ENCODE assay signal across 1 cellular context in genomic region chr17:41377546-41377945, GRCh38.
TF ChIP-seq lines count a peak whose summit lies in the region.

No MANE protein-coding gene starts in this region.

TF ChIP-seq in IMR-90, 13 proteins besides CTCF, POLR2A, EP300 and RAD21:
- TF ChIP-seq, protein P1, sequence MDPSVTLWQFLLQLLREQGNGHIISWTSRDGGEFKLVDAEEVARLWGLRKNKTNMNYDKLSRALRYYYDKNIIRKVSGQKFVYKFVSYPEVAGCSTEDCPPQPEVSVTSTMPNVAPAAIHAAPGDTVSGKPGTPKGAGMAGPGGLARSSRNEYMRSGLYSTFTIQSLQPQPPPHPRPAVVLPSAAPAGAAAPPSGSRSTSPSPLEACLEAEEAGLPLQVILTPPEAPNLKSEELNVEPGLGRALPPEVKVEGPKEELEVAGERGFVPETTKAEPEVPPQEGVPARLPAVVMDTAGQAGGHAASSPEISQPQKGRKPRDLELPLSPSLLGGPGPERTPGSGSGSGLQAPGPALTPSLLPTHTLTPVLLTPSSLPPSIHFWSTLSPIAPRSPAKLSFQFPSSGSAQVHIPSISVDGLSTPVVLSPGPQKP (IDR thresholded peaks at IDR 0.05; ENCODE audit: borderline replicate concordance, low read depth, low read length) = no peak
- TF ChIP-seq MAFK (IDR thresholded peaks at IDR 0.05; ENCODE audit: low read depth, low read length) = no peak
- no peak for TF ChIP-seq CHD1 (IDR thresholded peaks at IDR 0.05; ENCODE audit: low read depth, low read length)
